Comparison of ENCODE assay signal across 9 cellular contexts in genomic region chr20:52105045-52105572, GRCh38.
DNase-seq lines count a peak whose midpoint lies in the region; ATAC-seq and TF ChIP-seq lines count a peak whose summit lies in the region.
"Had no signal": no experiment of that assay in that cellular context is flagged by ENCODE, and none has a peak within 500 bp of the region (broad histone marks: within the 10 kb centered on the region; RNA-seq: fewer than 3 reads in every experiment).

No MANE protein-coding gene starts in this region.

- H3K4me1 ChIP-seq in hepatocyte (ENCODE audit: insufficient read depth) = peaks cover 22% of the 10 kb centered on the region

- H3K27me3 ChIP-seq in hepatocyte = peaks cover 49% of the 10 kb centered on the region

- peak overlapping the region; percentile 96 for H3K4me2 ChIP-seq in hepatocyte

- peak overlapping the region; percentile 44 for H3K4me3 Mint-ChIP-seq in activated naive CD8-positive, alpha-beta T cell treated with anti-CD3 and anti-CD28 coated beads, Interleukin-2, amount 10 ng/mL, durations not matched to agents 7 days and 5 days

- H3K9me3 ChIP-seq in hepatocyte (ENCODE audit: low read depth) = no peaks in the 10 kb centered on the region

- DNase-seq in NCI-H82 (lab: John Stamatoyannopoulos, UW) (peak; percentile 77), NCI-H82 treated with DMSO at 0.1 percent for 48 hours (lab: John Stamatoyannopoulos, UW; ENCODE audit: unreplicated experiment) (no peak), hepatocyte (ENCODE audit: low spot score) (peak; percentile 46), skeletal muscle cell (ENCODE audit: low read depth) (no peak), medulla oblongata (ENCODE audit: extremely low spot score) (no peak)
- DNase-seq in activated naive CD8-positive, alpha-beta T cell treated with anti-CD3 and anti-CD28 coated beads, Interleukin-2, amount 10 ng/mL, durations not matched to agents 7 days and 5 days = no peak

- H3K4me1 Mint-ChIP-seq in activated naive CD8-positive, alpha-beta T cell treated with anti-CD3 and anti-CD28 coated beads, Interleukin-2, amount 10 ng/mL, durations not matched to agents 7 days and 5 days = peaks cover 18% of the 10 kb centered on the region

- no peaks in the 10 kb centered on the region for H4K20me1 ChIP-seq in hepatocyte (ENCODE audit: insufficient read depth, poor library complexity, severe bottlenecking)

- ATAC-seq in activated naive CD8-positive, alpha-beta T cell treated with anti-CD3 and anti-CD28 coated beads, Interleukin-2, amount 10 ng/mL, durations not matched to agents 7 days and 5 days (ENCODE audit: low read depth) = no peak
- ATAC-seq in HG03354 (IDR thresholded peaks at IDR 0.05; ENCODE audit: poor library complexity, severe bottlenecking, unreplicated experiment) (no peak), GM19467 (IDR thresholded peaks at IDR 0.05; ENCODE audit: unreplicated experiment) (no peak)

- TF ChIP-seq CTCF in hepatocyte (IDR thresholded peaks at IDR 0.05; ENCODE audit: poor library complexity) = no peak

- no peaks in the 10 kb centered on the region for H3K79me2 ChIP-seq in hepatocyte

- H3K27ac Mint-ChIP-seq in activated naive CD8-positive, alpha-beta T cell treated with anti-CD3 and anti-CD28 coated beads, Interleukin-2, amount 10 ng/mL, durations not matched to agents 7 days and 5 days = no peak overlapping the region
- H3K27ac Mint-ChIP-seq: T-helper 1 cell treated with Interleukin-12 subunit alpha and Interleukin-12 subunit beta and Interleukin-4 antibody, amounts not matched to agents 30 μg/mL and 1 μg/mL, for 36 hours had no signal

- peaks cover 46% of the 10 kb centered on the region for H3K27me3 Mint-ChIP-seq in activated naive CD8-positive, alpha-beta T cell treated with anti-CD3 and anti-CD28 coated beads, Interleukin-2, amount 10 ng/mL, durations not matched to agents 7 days and 5 days

- H3K36me3 Mint-ChIP-seq in activated naive CD8-positive, alpha-beta T cell treated with anti-CD3 and anti-CD28 coated beads, Interleukin-2, amount 10 ng/mL, durations not matched to agents 7 days and 5 days = no peaks in the 10 kb centered on the region

- H3K9me3 Mint-ChIP-seq in activated naive CD8-positive, alpha-beta T cell treated with anti-CD3 and anti-CD28 coated beads, Interleukin-2, amount 10 ng/mL, durations not matched to agents 7 days and 5 days = no peaks in the 10 kb centered on the region
- H3K9me3 Mint-ChIP-seq: T-helper 1 cell treated with Interleukin-12 subunit alpha and Interleukin-12 subunit beta and Interleukin-4 antibody, amounts not matched to agents 30 μg/mL and 1 μg/mL, for 36 hours had no signal

- H3K27ac ChIP-seq in hepatocyte = no peak overlapping the region

- no peaks in the 10 kb centered on the region for H3K36me3 ChIP-seq in hepatocyte (replicated peaks; ENCODE audit: insufficient read depth, low read depth)

- POLR2A ChIA-PET in activated naive CD8-positive, alpha-beta T cell treated with anti-CD3 and anti-CD28 coated beads, Interleukin-2, amount 10 ng/mL, durations not matched to agents 7 days and 5 days (lab: Charles Lee) = no interaction called here

- WGBS in hepatocyte (ENCODE audit: low lambda C conversion rate, missing lambda C conversion rate) = under 1% methylated on average over 38 of the region's 52 CpGs

- no peaks in the 10 kb centered on the region for H3K9me2 ChIP-seq in hepatocyte (replicated peaks; ENCODE audit: insufficient read depth)

- H3K4me3 ChIP-seq in hepatocyte = peak overlapping the region; percentile 46
- H3K4me3 ChIP-seq in skeletal muscle cell (ENCODE audit: low read depth, low read length) = peak overlapping the region; percentile 60

- H2AFZ ChIP-seq in hepatocyte = peak overlapping the region; percentile 51

Comparison
In these comparisons a context has a peak if more than half of its experiments do, and no peak if none do; other contexts are left out.
1. DNase-seq: peak in NCI-H82 (single experiment) and hepatocyte (single experiment); none in NCI-H82 treated with DMSO at 0.1 percent for 48 hours (single experiment), activated naive CD8-positive, alpha-beta T cell treated with anti-CD3 and anti-CD28 coated beads, Interleukin-2, amount 10 ng/mL, durations not matched to agents 7 days and 5 days (single experiment), skeletal muscle cell (single experiment) and medulla oblongata (single experiment).